2 cellular contexts compared by ENCODE assay signal in genomic region chr21:36461277-36461917, GRCh38.
A peak's percentile ranks its signal among the peaks of the same experiment; 100 is the strongest.
TF ChIP-seq lines count a peak whose summit lies in the region.

No MANE protein-coding gene starts in this region.

TF ChIP-seq in liver, 16 proteins besides CTCF, POLR2A, EP300 and RAD21:
- TF ChIP-seq YY1 (IDR thresholded peaks at IDR 0.05) = peak; percentile 58
- no peak for TF ChIP-seq GABPA (IDR thresholded peaks at IDR 0.05 in 1 of 2, conservative IDR thresholded peaks at IDR 0.05 in 1 of 2)
- TF ChIP-seq JUND (IDR thresholded peaks at IDR 0.05) = no peak
- TF ChIP-seq HNF4A (conservative IDR thresholded peaks at IDR 0.05) = no peak
- peak; percentile 46 for TF ChIP-seq ZBTB33 (IDR thresholded peaks at IDR 0.05)

TF ChIP-seq in HepG2, 621 proteins besides CTCF, POLR2A, EP300 and RAD21:
- TF ChIP-seq SPEN (CRISPR knock-in tag; IDR thresholded peaks at IDR 0.05; ENCODE audit: low read depth) (no peak), ZBTB25 (CRISPR knock-in tag; IDR thresholded peaks at IDR 0.05) (no peak), ETV5 (CRISPR knock-in tag; IDR thresholded peaks at IDR 0.05; ENCODE audit: borderline replicate concordance) (no peak), ZSCAN30 (CRISPR knock-in tag; IDR thresholded peaks at IDR 0.05) (no peak), ZBTB8A (CRISPR knock-in tag; IDR thresholded peaks at IDR 0.05; ENCODE audit: borderline replicate concordance, low read depth) (no peak), SATB2 (CRISPR knock-in tag; IDR thresholded peaks at IDR 0.05) (no peak), ZNF232 (CRISPR knock-in tag; IDR thresholded peaks at IDR 0.05; ENCODE audit: borderline replicate concordance) (no peak), KLF16 (CRISPR knock-in tag; IDR thresholded peaks at IDR 0.05) (no peak), SNRNP70 (IDR thresholded peaks at IDR 0.05; ENCODE audit: low read depth, low read length) (no peak), ZMYM3 (CRISPR knock-in tag; IDR thresholded peaks at IDR 0.05) (no peak), TFE3 (CRISPR knock-in tag; IDR thresholded peaks at IDR 0.05) (no peak), MED8 (CRISPR knock-in tag; IDR thresholded peaks at IDR 0.05; ENCODE audit: insufficient replicate concordance) (no peak), ZNF382 (CRISPR knock-in tag; IDR thresholded peaks at IDR 0.05; ENCODE audit: borderline replicate concordance) (no peak), ZGPAT (CRISPR knock-in tag; IDR thresholded peaks at IDR 0.05) (no peak), ZSCAN9 (CRISPR knock-in tag; IDR thresholded peaks at IDR 0.05; ENCODE audit: borderline replicate concordance) (no peak), TGIF2 (CRISPR knock-in tag; IDR thresholded peaks at IDR 0.05) (no peak), HMG20A (CRISPR knock-in tag; IDR thresholded peaks at IDR 0.05; ENCODE audit: borderline replicate concordance) (no peak), DZIP1 (CRISPR knock-in tag; IDR thresholded peaks at IDR 0.05) (no peak)
